In genomic region chr3:13087320-13087985, GRCh38 we compare ENCODE assay signal across 18 cellular contexts. TPM values are rescaled to one million over a fixed set of nuclear protein-coding genes. Genes with fewer than 3 reads are reported as not detected.
DNase-seq lines count a peak whose midpoint lies in the region; ATAC-seq, FAIRE-seq and TF ChIP-seq lines count a peak whose summit lies in the region.
"Had no signal": no experiment of that assay in that cellular context is flagged by ENCODE, and none has a peak within 500 bp of the region (broad histone marks: within the 10 kb centered on the region; RNA-seq: fewer than 3 reads in every experiment).

No MANE protein-coding gene starts in this region.

- peak overlapping the region; percentile 13; the same call in 1 of the 2 replicates for H3K27ac ChIP-seq in MM.1S (ENCODE audit: low read length)
- no peak overlapping the region for H3K27ac ChIP-seq in K562 (ENCODE audit: extremely low read depth, low read depth, low read length)
- H3K27ac ChIP-seq in CD4-positive, alpha-beta T cell (ENCODE audit: low read depth, low read length): no peak overlapping the region

- in situ Hi-C loops in K562 (cut with MboI): loop anchor here (5.0 kb wide), 1 partner anchor 375 kb away; no protein-coding TSS in a partner anchor

- H4K20me1 ChIP-seq in MM.1S (ENCODE audit: insufficient read depth, low read length) (no peaks in the 10 kb centered on the region), K562 (replicated peaks; ENCODE audit: control insufficient read depth, insufficient read depth, low read length) (peaks cover 23% of the 10 kb centered on the region)

- TF ChIP-seq RAD21 in K562 (CRISPR knock-in tag; conservative IDR thresholded peaks at IDR 0.05 in 1 of 2, IDR thresholded peaks at IDR 0.05 in 1 of 2): no peak

- H3K4me2 ChIP-seq in MM.1S (ENCODE audit: low read depth, low read length): no peak overlapping the region
- H3K4me2 ChIP-seq in K562 (ENCODE audit: insufficient read depth, low read length): no peak overlapping the region

- H3K27me3 ChIP-seq in MM.1S (replicated peaks; ENCODE audit: insufficient read depth, low read length) (no peaks in the 10 kb centered on the region), K562 (ENCODE audit: control insufficient read depth in 2 of 2, insufficient read depth in 2 of 2, low read length in 2 of 2) (peaks cover 4 to 16% of the 10 kb centered on the region in 2 experiments; a peak in 3 of 5 replicates)
- no peaks in the 10 kb centered on the region for H3K27me3 ChIP-seq in CD4-positive, alpha-beta T cell (ENCODE audit: control insufficient read depth, insufficient read depth, low read length)
- H3K27me3 ChIP-seq: transverse colon had no signal

- H3K36me3 ChIP-seq in MM.1S (replicated peaks; ENCODE audit: insufficient read depth, low read length): no peaks in the 10 kb centered on the region
- no peaks in the 10 kb centered on the region for H3K36me3 ChIP-seq in K562 (ENCODE audit: control insufficient read depth, insufficient read depth, low read length)
- H3K36me3 ChIP-seq: transverse colon had no signal

- peaks cover 12% of the 10 kb centered on the region; the same call in 1 of the 2 replicates for H3K4me1 ChIP-seq in MM.1S (ENCODE audit: low read length)
- peaks cover 8 to 27% of the 10 kb centered on the region in 2 experiments; a peak in 4 of 5 replicates for H3K4me1 ChIP-seq in K562 (replicated peaks in 1 of 2; ENCODE audit: control insufficient read depth in 2 of 2, insufficient read depth in 2 of 2, low read length in 2 of 2)

- CTCF ChIA-PET in K562 (lab: Yijun Ruan, JAX; ENCODE audit: low intra/inter-chr PET ratio): no interaction called here
- CTCF ChIA-PET in CD4-positive, alpha-beta T cell (lab: Charles Lee): no interaction called here

- WGBS in K562 (ENCODE audit: insufficient coverage, low coverage, missing lambda C conversion rate): 22% methylated on average over 11 of the region's 11 CpGs

- intact Hi-C loops in K562 (cut with micrococcal nuclease): no loop called here
- intact Hi-C loops in CD4-positive, alpha-beta T cell (cut with DNase I, micrococcal nuclease): no loop called here

- peaks cover 13% of the 10 kb centered on the region for H3K4me1 Mint-ChIP-seq in stimulated activated effector memory CD8-positive, alpha-beta T cell treated with anti-CD3 and anti-CD28 coated beads, Interleukin-12 subunit alpha, Interleukin-12 subunit beta, amount 100 ng/mL, for 72 hours
- H3K4me1 Mint-ChIP-seq in CD4-positive, alpha-beta T cell (ENCODE audit: low read depth): peaks cover 6% of the 10 kb centered on the region
- H3K4me1 Mint-ChIP-seq: endodermal cell had no signal

- no peaks in the 10 kb centered on the region for H3K9me3 Mint-ChIP-seq in stimulated activated effector memory CD8-positive, alpha-beta T cell treated with anti-CD3 and anti-CD28 coated beads, Interleukin-12 subunit alpha, Interleukin-12 subunit beta, amount 100 ng/mL, for 72 hours
- H3K9me3 Mint-ChIP-seq in CD4-positive, alpha-beta T cell: no peaks in the 10 kb centered on the region
- H3K9me3 Mint-ChIP-seq: CD8-positive, alpha-beta memory T cell; central memory CD8-positive, alpha-beta T cell; endodermal cell had no signal

- H3K4me3 ChIP-seq in MM.1S (ENCODE audit: low read length): no peak overlapping the region
- H3K4me3 ChIP-seq in K562: no peak overlapping the region
- H3K4me3 ChIP-seq: transverse colon had no signal

- POLR2A ChIA-PET in K562 (lab: Yijun Ruan, JAX): interaction anchor here (0.6 to 1.1 kb wide), 2 partner anchors 9 to 758 kb away, joined by 3 read pairs; no protein-coding TSS in a partner anchor
- POLR2A ChIA-PET in CD4-positive, alpha-beta T cell (lab: Charles Lee): no interaction called here

- H3K27me3 Mint-ChIP-seq in CD4-positive, alpha-beta T cell: no peaks in the 10 kb centered on the region
- H3K27me3 Mint-ChIP-seq: central memory CD8-positive, alpha-beta T cell had no signal

- TF ChIP-seq POLR2A in K562 (conservative IDR thresholded peaks at IDR 0.05): no peak

- H3K4me3 Mint-ChIP-seq in stimulated activated effector memory CD8-positive, alpha-beta T cell treated with anti-CD3 and anti-CD28 coated beads, Interleukin-12 subunit alpha, Interleukin-12 subunit beta, amount 100 ng/mL, for 72 hours: no peak overlapping the region
- no peak overlapping the region for H3K4me3 Mint-ChIP-seq in CD4-positive, alpha-beta T cell
- H3K4me3 Mint-ChIP-seq: CD8-positive, alpha-beta memory T cell; central memory CD8-positive, alpha-beta T cell; endodermal cell had no signal

- H3F3A ChIP-seq in MM.1S (ENCODE audit: insufficient read depth, low read length): no peaks in the 10 kb centered on the region

- no peak overlapping the region for H2AFZ ChIP-seq in MM.1S (ENCODE audit: low read length)
- no peak overlapping the region for H2AFZ ChIP-seq in K562 (ENCODE audit: low read depth, low read length)

- no peak for TF ChIP-seq EP300 in K562 (IDR thresholded peaks at IDR 0.05; ENCODE audit: low read length)

- H3K27ac Mint-ChIP-seq in stimulated activated effector memory CD8-positive, alpha-beta T cell treated with anti-CD3 and anti-CD28 coated beads, Interleukin-12 subunit alpha, Interleukin-12 subunit beta, amount 100 ng/mL, for 72 hours: peak overlapping the region; percentile 62
- no peak overlapping the region for H3K27ac Mint-ChIP-seq in CD4-positive, alpha-beta T cell
- H3K27ac Mint-ChIP-seq: endodermal cell had no signal

- no peak for ATAC-seq in K562
- ATAC-seq in stimulated activated effector memory CD8-positive, alpha-beta T cell treated with anti-CD3 and anti-CD28 coated beads, Interleukin-12 subunit alpha, Interleukin-12 subunit beta, amount 100 ng/mL, for 72 hours: no peak
- ATAC-seq in CD4-positive, alpha-beta T cell (ENCODE audit: poor library complexity): no peak
- ATAC-seq: left lobe of liver had no signal

- DNase-seq in SHP77 (lab: John Stamatoyannopoulos, UW) (peak; percentile 5 to 24), SHP77 treated with DMSO at 0.1 percent for 48 hours (lab: John Stamatoyannopoulos, UW) (no peak), MM.1S (no peak), K562 (ENCODE audit: extremely low read depth in 1 of 4, low spot score in 3 of 4) (peak in 2 of 4 experiments; percentile 52 to 55), NCI-H1105 (lab: John Stamatoyannopoulos, UW) (no peak), C1 segment of cervical spinal cord (lab: John Stamatoyannopoulos, UW) (no peak)
- no peak for DNase-seq in stimulated activated effector memory CD8-positive, alpha-beta T cell treated with anti-CD3 and anti-CD28 coated beads, Interleukin-12 subunit alpha, Interleukin-12 subunit beta, amount 100 ng/mL, for 72 hours (ENCODE audit: low spot score in 2 of 2)
- DNase-seq in CD4-positive, alpha-beta T cell: no peak
- DNase-seq: 8988T; activated CD8-positive, alpha-beta memory T cell treated with anti-CD3 and anti-CD28 coated beads for 24 hours; CD8-positive, alpha-beta memory T cell; endodermal cell; HCEC 1CT; NCI-H748 treated with DMSO at 0.1 percent for 48 hours; stimulated activated naive CD4-positive, alpha-beta T cell had no signal

- H3K9me3 ChIP-seq in MM.1S (replicated peaks; ENCODE audit: insufficient read depth, low read length) (no peaks in the 10 kb centered on the region), K562 (replicated peaks; ENCODE audit: control insufficient read depth, insufficient read depth, low read depth, low read length) (0 out of 2 replicates have a peak, but pooled peaks cover 1% of the 10 kb centered on the region)
- H3K9me3 ChIP-seq in CD4-positive, alpha-beta T cell (ENCODE audit: control insufficient read depth, low read length): no peaks in the 10 kb centered on the region
- H3K9me3 ChIP-seq: transverse colon had no signal

- no TSS peak for BruUV-seq in K562 (replicated peaks; lab: Mats Ljungman, UMichigan)

- no peak for FAIRE-seq in K562 (lab: Jason Lieb, UNC)

- no peaks in the 10 kb centered on the region for H3K9me2 ChIP-seq in MM.1S (replicated peaks; ENCODE audit: insufficient read depth, low read length)

- H3K9ac ChIP-seq in MM.1S (ENCODE audit: low read length) (no peak overlapping the region), K562 (ENCODE audit: insufficient read depth in 1 of 2, low read depth in 2 of 2, low read length in 2 of 2) (peak overlapping the region in 1 of 2 experiments; percentile 78; a peak in 1 of 4 replicates)

- H3K36me3 Mint-ChIP-seq in stimulated activated effector memory CD8-positive, alpha-beta T cell treated with anti-CD3 and anti-CD28 coated beads, Interleukin-12 subunit alpha, Interleukin-12 subunit beta, amount 100 ng/mL, for 72 hours: no peaks in the 10 kb centered on the region
- H3K36me3 Mint-ChIP-seq in CD4-positive, alpha-beta T cell (ENCODE audit: low read depth): no peaks in the 10 kb centered on the region
- H3K36me3 Mint-ChIP-seq: CD8-positive, alpha-beta memory T cell had no signal

- H3K79me2 ChIP-seq in MM.1S (ENCODE audit: low read length) (no peaks in the 10 kb centered on the region), K562 (ENCODE audit: control insufficient read depth, insufficient read depth, low read length) (no peaks in the 10 kb centered on the region)

- no peak for TF ChIP-seq CTCF in MM.1S (IDR thresholded peaks at IDR 0.05; ENCODE audit: low read length)
- no peak for TF ChIP-seq CTCF in K562 (IDR thresholded peaks at IDR 0.05 in 2 of 3, conservative IDR thresholded peaks at IDR 0.05 in 1 of 3; ENCODE audit: insufficient read depth in 2 of 3, low read depth in 1 of 3, low read length in 3 of 3)
- TF ChIP-seq CTCF in CD4-positive, alpha-beta T cell (IDR thresholded peaks at IDR 0.05): no peak

- H3K9me1 ChIP-seq in K562 (ENCODE audit: control insufficient read depth, insufficient read depth, low read length): no peaks in the 10 kb centered on the region

TF ChIP-seq in K562, 482 proteins besides CTCF, POLR2A, EP300 and RAD21 (continues in another document):
- TF ChIP-seq CHD4 (IDR thresholded peaks at IDR 0.05; ENCODE audit: insufficient read depth, insufficient replicate concordance, low read depth, low read length, poor library complexity, severe bottlenecking): peak; percentile 94

RNA-seq across cellular contexts. Expression of gene IQSEC1, which starts 14.2 kb away (rescaled TPM):
- 36.0 and 90.4 TPM in 2 replicates for total RNA-seq in K562 (2011; cell fraction: chromatin; rRNA removed; ENCODE audit: low replicate concordance)
- 51.7 and 55.4 TPM in 2 replicates for total RNA-seq in K562 (2011; cell fraction: nucleolus; rRNA removed)
- 35.6 and 39.8 TPM in 2 replicates for total RNA-seq in K562 (2011; cell fraction: nucleoplasm; rRNA removed)
- total RNA-seq in K562 (2014; rRNA removed) (13.3 and 18.0 TPM in 2 replicates), K562 (2014; rRNA removed; fragmentation: Illumina TruSeq; extraction: Trizol) (3.8 and 4.8 TPM in 2 replicates), K562 (2015; rRNA removed; fragmentation: Illumina TruSeq; extraction: Trizol) (5.2 and 6.4 TPM in 2 replicates), K562 (2021) (37.1 and 39.0 TPM in 2 replicates)
- polyA plus RNA-seq in K562 (2011; rRNA removed) (6.8 and 8.4 TPM in 2 replicates), K562 (2014; fragmentation: Illumina TruSeq; extraction: Trizol) (16.9 and 19.0 TPM in 2 replicates), K562 (2014; fragmentation: Nextera tagmentation; extraction: Ambion mirVana) (under 1 TPM; 0.56 to 0.79 TPM), K562 (2014; rRNA removed) (14.2 and 15.1 TPM in 2 replicates)
- polyA plus RNA-seq in K562 (2011; cell fraction: cytosol; rRNA removed): 5.8 and 6.7 TPM in 2 replicates
- 29.7 and 45.3 TPM in 2 replicates for polyA plus RNA-seq in K562 (2011; cell fraction: nucleus; rRNA removed)
- polyA plus RNA-seq in K562 (2012): 15.4 and 16.4 TPM in 2 replicates
- 8.4 and 9.3 TPM in 2 replicates for polyA minus RNA-seq in K562 (2011; rRNA and poly(A)+ RNA removed)
- polyA minus RNA-seq in K562 (2011; cell fraction: cytosol; rRNA and poly(A)+ RNA removed): 17.1 and 22.1 TPM in 2 replicates
- 46.3 and 58.3 TPM in 2 replicates for polyA minus RNA-seq in K562 (2011; cell fraction: nucleus; rRNA and poly(A)+ RNA removed)
- 100 to 1,000 TPM; 102 to 108 TPM for total RNA-seq in CD4-positive, alpha-beta T cell

Comparison
In these comparisons a context has a peak if more than half of its experiments do, and no peak if none do; other contexts are left out.
1. DNase-seq: peak in SHP77 (2 of 2); none in SHP77 treated with DMSO at 0.1 percent for 48 hours (single experiment), MM.1S (single experiment), stimulated activated effector memory CD8-positive, alpha-beta T cell treated with anti-CD3 and anti-CD28 coated beads, Interleukin-12 subunit alpha, Interleukin-12 subunit beta, amount 100 ng/mL, for 72 hours (0 of 2), NCI-H1105 (single experiment), CD4-positive, alpha-beta T cell (0 of 10) and C1 segment of cervical spinal cord (0 of 14).